In the genomic region with DNA sequence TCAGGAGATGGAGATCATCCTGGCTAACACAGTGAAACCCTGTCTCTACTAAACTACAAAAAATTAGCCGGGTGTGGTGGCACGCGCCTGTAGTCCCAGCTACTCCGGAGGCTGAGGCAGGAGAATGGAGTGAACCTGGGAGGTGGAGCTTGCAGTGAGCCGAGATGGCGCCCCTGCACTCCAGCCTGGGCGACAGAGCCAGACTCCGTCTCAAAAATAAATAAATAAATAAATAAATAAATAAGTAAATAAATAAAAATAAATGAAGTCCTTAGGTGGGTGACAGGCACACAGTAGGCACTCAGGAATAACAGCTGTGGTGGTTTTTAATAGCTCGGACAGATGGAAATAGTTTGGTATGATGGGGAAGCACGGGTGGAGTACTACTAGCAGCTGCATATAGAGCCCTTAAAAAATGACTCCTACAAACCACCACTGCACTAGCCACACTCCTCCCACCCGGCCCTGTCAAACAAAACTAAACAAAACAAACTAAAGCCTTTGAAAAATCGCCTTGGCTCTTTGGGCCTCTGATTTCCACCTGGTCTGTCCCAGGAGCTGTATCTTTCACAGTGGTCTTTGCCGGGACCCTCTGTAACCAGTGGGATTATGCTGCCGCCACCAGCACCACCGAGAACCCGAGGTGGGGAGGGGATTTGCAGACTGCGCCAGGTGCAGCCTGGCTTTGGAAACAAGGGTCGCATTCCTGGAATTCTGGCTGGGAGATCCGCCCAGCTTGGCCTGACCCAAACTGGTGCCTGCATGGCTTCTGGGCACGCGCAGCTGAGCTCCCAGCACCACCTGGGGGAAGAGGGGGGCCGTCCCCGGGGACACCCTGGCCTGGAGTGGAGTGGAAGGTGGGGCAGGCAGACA, we compare ENCODE assay signal across 10 cellular contexts. TPM values are rescaled to one million over a fixed set of nuclear protein-coding genes. Genes with fewer than 3 reads are reported as not detected.
DNase-seq lines count a peak whose midpoint lies in the region; ATAC-seq lines count a peak whose summit lies in the region.
"Had no signal": no experiment of that assay in that cellular context is flagged by ENCODE, and none has a peak within 500 bp of the region (broad histone marks: within the 10 kb centered on the region; RNA-seq: fewer than 3 reads in every experiment).

No MANE protein-coding gene starts in this region.

- H3K27me3 ChIP-seq in HUES48 (ENCODE audit: control insufficient read depth, insufficient read depth, low read length) (no peaks in the 10 kb centered on the region), iPS-20b (ENCODE audit: insufficient read depth, low read length) (no peaks in the 10 kb centered on the region), skeletal muscle tissue (ENCODE audit: control insufficient read depth in 3 of 3, insufficient read depth in 3 of 3, low read length in 3 of 3) (no peaks in the 10 kb centered on the region)

- peaks cover 14% of the 10 kb centered on the region for H3K4me1 Mint-ChIP-seq in activated naive CD4-positive, alpha-beta T cell treated with anti-CD3 and anti-CD28 coated beads, Interleukin-2, amount 10 ng/mL, durations not matched to agents 7 days and 5 days

- H3K9ac ChIP-seq in HUES48 (ENCODE audit: low read depth, low read length) = no peak overlapping the region
- H3K9ac ChIP-seq in iPS-20b (ENCODE audit: low read depth, low read length) = peak overlapping the region; percentile 33; the same call in 1 of the 2 replicates
- peak overlapping the region; percentile 45 to 80 (median 47) for H3K9ac ChIP-seq in skeletal muscle tissue (ENCODE audit: low read depth in 1 of 3, low read length in 3 of 3)

- H3K9me3 Mint-ChIP-seq in activated naive CD4-positive, alpha-beta T cell treated with anti-CD3 and anti-CD28 coated beads, Interleukin-2, amount 10 ng/mL, durations not matched to agents 7 days and 5 days = no peaks in the 10 kb centered on the region

- no peaks in the 10 kb centered on the region for H3K36me3 ChIP-seq in HUES48 (ENCODE audit: control insufficient read depth, insufficient read depth, low read length)
- no peaks in the 10 kb centered on the region for H3K36me3 ChIP-seq in iPS-20b (ENCODE audit: insufficient read depth, low read depth, low read length)
- H3K36me3 ChIP-seq in skeletal muscle tissue (ENCODE audit: control insufficient read depth in 3 of 3, insufficient read depth in 3 of 3, low read length in 3 of 3) = no peaks in the 10 kb centered on the region

- H3K27ac ChIP-seq in HUES48 (ENCODE audit: low read depth, low read length) (peak overlapping the region; percentile 14), iPS-20b (ENCODE audit: low read length) (peak overlapping the region; percentile 91), skeletal muscle tissue (ENCODE audit: low read depth, low read length) (peak overlapping the region; percentile 25)

- no peaks in the 10 kb centered on the region for H3K36me3 Mint-ChIP-seq in activated naive CD4-positive, alpha-beta T cell treated with anti-CD3 and anti-CD28 coated beads, Interleukin-2, amount 10 ng/mL, durations not matched to agents 7 days and 5 days

- H3K4me3 ChIP-seq in HUES48 (ENCODE audit: low read depth, low read length) (no peak overlapping the region), iPS-20b (ENCODE audit: low read length) (peak overlapping the region; percentile 31; the same call in 1 of the 2 replicates), skeletal muscle tissue (ENCODE audit: low read length in 3 of 3) (peak overlapping the region in 2 of 3 donors; percentile 56 to 65)

- peaks cover 4% of the 10 kb centered on the region for H3K27me3 Mint-ChIP-seq in activated naive CD4-positive, alpha-beta T cell treated with anti-CD3 and anti-CD28 coated beads, Interleukin-2, amount 10 ng/mL, durations not matched to agents 7 days and 5 days

- H3K4me1 ChIP-seq in HUES48 (ENCODE audit: control insufficient read depth, insufficient read depth, low read length) (peaks cover 20% of the 10 kb centered on the region), iPS-20b (ENCODE audit: insufficient read depth, low read length) (peaks cover 17% of the 10 kb centered on the region), skeletal muscle tissue (ENCODE audit: control insufficient read depth in 3 of 3, insufficient read depth in 3 of 3, low read length in 3 of 3) (peaks cover 23 to 41% (median 28%) of the 10 kb centered on the region in 3 donors)

- no peak overlapping the region for H3K4me3 Mint-ChIP-seq in activated naive CD4-positive, alpha-beta T cell treated with anti-CD3 and anti-CD28 coated beads, Interleukin-2, amount 10 ng/mL, durations not matched to agents 7 days and 5 days

- CTCF ChIA-PET in activated naive CD4-positive, alpha-beta T cell treated with anti-CD3 and anti-CD28 coated beads, Interleukin-2, amount 10 ng/mL, durations not matched to agents 7 days and 5 days (lab: Charles Lee) = no interaction called here

- H3K9me3 ChIP-seq in HUES48 (ENCODE audit: control insufficient read depth, insufficient read depth, low read length) (no peaks in the 10 kb centered on the region), iPS-20b (ENCODE audit: insufficient read depth, low read depth, low read length) (no peaks in the 10 kb centered on the region), skeletal muscle tissue (ENCODE audit: control insufficient read depth in 3 of 3, low read length in 3 of 3) (no peaks in the 10 kb centered on the region)

- no peak overlapping the region for H3K27ac Mint-ChIP-seq in activated naive CD4-positive, alpha-beta T cell treated with anti-CD3 and anti-CD28 coated beads, Interleukin-2, amount 10 ng/mL, durations not matched to agents 7 days and 5 days

- ATAC-seq in GM21367 (IDR thresholded peaks at IDR 0.05; ENCODE audit: unreplicated experiment) = no peak

- DNase-seq in amniotic epithelial cell (ENCODE audit: low read depth) (peak; percentile 27), Ammon's horn (ENCODE audit: low spot score) (no peak), pons (ENCODE audit: low spot score) (no peak)
- no peak for DNase-seq in activated naive CD4-positive, alpha-beta T cell treated with anti-CD3 and anti-CD28 coated beads, Interleukin-2, amount 10 ng/mL, durations not matched to agents 7 days and 5 days
- DNase-seq: effector memory CD4-positive, alpha-beta T cell had no signal

RNA-seq across cellular contexts. Expression of gene WDR5, which starts 5.1 kb away (rescaled TPM):
- 28.2 TPM for total RNA-seq in skeletal muscle tissue

RNA-seq across cellular contexts. Expression of gene RNU6ATAC, which starts 33.6 kb away (rescaled TPM):
- total RNA-seq in skeletal muscle tissue = not detected
- total RNA-seq: urinary bladder had no signal

Comparison
In these comparisons a context has a peak if more than half of its experiments do, and no peak if none do; other contexts are left out.
1. H3K27ac ChIP-seq: peak in every context shown above with its lines; median percentile 91 in iPS-20b; 25 in skeletal muscle tissue; 14 in HUES48.